ENCODE assay signal across 1 cellular context in the genomic region with DNA sequence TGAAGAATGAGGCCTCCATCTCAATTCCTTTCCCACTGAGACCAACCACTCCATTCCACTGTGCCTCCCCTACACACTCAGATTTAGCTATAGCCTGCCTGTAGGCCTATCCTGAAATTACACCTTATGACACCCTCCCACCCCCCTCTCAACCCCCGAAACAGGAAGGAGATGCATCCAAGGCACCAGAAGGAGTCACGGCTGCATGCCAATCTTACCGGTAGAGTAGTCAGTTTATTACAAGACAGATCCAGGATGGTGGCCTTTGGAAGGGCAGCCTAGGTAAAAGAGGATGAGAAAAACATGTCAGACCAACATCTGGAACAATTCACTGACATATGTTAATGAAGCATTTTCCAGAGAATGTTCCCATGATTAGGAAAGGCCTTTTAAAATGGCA.
TF ChIP-seq lines count a peak whose summit lies in the region.

No MANE protein-coding gene starts in this region.

TF ChIP-seq in endothelial cell of umbilical vein, 7 proteins besides CTCF, POLR2A, EP300 and RAD21:
- TF ChIP-seq POLR2AphosphoS5 (IDR thresholded peaks at IDR 0.05; ENCODE audit: insufficient read depth, low read depth, low read length) (no peak), GATA2 (IDR thresholded peaks at IDR 0.05; ENCODE audit: insufficient read depth, insufficient read length, low read depth, low read length) (no peak), FOS (IDR thresholded peaks at IDR 0.05; ENCODE audit: borderline replicate concordance, insufficient read depth, low read length) (no peak), MYC (IDR thresholded peaks at IDR 0.05; ENCODE audit: low read depth, low read length) (no peak), EZH2 (IDR thresholded peaks at IDR 0.05; ENCODE audit: borderline replicate concordance, low read depth, low read length, severe bottlenecking) (no peak), JUN (IDR thresholded peaks at IDR 0.05; ENCODE audit: borderline replicate concordance, insufficient read depth, insufficient read length, low read depth) (no peak)
- TF ChIP-seq, protein P1, sequence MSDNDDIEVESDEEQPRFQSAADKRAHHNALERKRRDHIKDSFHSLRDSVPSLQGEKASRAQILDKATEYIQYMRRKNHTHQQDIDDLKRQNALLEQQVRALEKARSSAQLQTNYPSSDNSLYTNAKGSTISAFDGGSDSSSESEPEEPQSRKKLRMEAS (IDR thresholded peaks at IDR 0.05; ENCODE audit: insufficient read depth, insufficient read length), result no peak
TF ChIP-seq in endothelial cell of umbilical vein: peak in this region for 0.
